In the genomic region with DNA sequence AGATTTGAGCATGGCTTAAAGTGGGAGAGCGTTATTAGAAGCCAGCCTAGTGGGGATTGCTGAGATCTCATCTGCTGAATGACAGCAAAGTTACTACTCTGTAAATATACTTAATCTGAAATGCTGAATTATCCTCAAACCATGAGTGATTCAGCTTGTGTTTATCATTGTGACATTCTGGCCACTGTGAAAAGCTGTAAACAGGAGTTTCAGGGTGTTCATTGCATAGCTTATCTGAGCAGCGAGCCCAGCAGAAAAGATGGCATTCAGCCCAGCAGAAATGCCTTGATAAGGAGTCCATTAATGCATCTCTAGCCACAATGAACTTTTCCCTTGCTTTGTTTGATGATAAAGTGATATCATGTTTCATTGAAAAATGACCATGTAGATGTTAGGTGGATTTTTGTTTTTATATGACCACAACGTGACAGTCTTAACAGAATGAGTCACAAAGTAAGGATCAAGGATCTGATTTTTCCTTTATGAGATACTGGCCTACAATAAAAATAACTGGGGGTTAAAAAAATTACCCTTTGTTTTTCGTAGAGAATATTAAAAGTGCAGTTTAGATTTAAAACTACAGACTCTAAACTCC, we compare ENCODE assay signal across 2 cellular contexts.
A peak's percentile ranks its signal among the peaks of the same experiment; 100 is the strongest.
TF ChIP-seq lines count a peak whose summit lies in the region.

No MANE protein-coding gene starts in this region.

TF ChIP-seq in liver, 16 proteins besides CTCF, POLR2A, EP300 and RAD21 (continued from another document):
- TF ChIP-seq TAF1 (conservative IDR thresholded peaks at IDR 0.05) = no peak
- peak; percentile 64 for TF ChIP-seq FOXA2 (IDR thresholded peaks at IDR 0.05)
- TF ChIP-seq, protein P1, sequence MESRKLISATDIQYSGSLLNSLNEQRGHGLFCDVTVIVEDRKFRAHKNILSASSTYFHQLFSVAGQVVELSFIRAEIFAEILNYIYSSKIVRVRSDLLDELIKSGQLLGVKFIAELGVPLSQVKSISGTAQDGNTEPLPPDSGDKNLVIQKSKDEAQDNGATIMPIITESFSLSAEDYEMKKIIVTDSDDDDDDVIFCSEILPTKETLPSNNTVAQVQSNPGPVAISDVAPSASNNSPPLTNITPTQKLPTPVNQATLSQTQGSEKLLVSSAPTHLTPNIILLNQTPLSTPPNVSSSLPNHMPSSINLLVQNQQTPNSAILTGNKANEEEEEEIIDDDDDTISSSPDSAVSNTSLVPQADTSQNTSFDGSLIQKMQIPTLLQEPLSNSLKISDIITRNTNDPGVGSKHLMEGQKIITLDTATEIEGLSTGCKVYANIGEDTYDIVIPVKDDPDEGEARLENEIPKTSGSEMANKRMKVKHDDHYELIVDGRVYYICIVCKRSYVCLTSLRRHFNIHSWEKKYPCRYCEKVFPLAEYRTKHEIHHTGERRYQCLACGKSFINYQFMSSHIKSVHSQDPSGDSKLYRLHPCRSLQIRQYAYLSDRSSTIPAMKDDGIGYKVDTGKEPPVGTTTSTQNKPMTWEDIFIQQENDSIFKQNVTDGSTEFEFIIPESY (IDR thresholded peaks at IDR 0.05) = peak; percentile 22
- TF ChIP-seq, protein P2, sequence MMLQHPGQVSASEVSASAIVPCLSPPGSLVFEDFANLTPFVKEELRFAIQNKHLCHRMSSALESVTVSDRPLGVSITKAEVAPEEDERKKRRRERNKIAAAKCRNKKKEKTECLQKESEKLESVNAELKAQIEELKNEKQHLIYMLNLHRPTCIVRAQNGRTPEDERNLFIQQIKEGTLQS (IDR thresholded peaks at IDR 0.05) = no peak
- no peak for TF ChIP-seq SP1 (IDR thresholded peaks at IDR 0.05)
- TF ChIP-seq, protein P3, sequence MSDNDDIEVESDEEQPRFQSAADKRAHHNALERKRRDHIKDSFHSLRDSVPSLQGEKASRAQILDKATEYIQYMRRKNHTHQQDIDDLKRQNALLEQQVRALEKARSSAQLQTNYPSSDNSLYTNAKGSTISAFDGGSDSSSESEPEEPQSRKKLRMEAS (IDR thresholded peaks at IDR 0.05) = no peak
- TF ChIP-seq FOXA1 (IDR thresholded peaks at IDR 0.05) = peak; percentile 8
- TF ChIP-seq, protein P4, sequence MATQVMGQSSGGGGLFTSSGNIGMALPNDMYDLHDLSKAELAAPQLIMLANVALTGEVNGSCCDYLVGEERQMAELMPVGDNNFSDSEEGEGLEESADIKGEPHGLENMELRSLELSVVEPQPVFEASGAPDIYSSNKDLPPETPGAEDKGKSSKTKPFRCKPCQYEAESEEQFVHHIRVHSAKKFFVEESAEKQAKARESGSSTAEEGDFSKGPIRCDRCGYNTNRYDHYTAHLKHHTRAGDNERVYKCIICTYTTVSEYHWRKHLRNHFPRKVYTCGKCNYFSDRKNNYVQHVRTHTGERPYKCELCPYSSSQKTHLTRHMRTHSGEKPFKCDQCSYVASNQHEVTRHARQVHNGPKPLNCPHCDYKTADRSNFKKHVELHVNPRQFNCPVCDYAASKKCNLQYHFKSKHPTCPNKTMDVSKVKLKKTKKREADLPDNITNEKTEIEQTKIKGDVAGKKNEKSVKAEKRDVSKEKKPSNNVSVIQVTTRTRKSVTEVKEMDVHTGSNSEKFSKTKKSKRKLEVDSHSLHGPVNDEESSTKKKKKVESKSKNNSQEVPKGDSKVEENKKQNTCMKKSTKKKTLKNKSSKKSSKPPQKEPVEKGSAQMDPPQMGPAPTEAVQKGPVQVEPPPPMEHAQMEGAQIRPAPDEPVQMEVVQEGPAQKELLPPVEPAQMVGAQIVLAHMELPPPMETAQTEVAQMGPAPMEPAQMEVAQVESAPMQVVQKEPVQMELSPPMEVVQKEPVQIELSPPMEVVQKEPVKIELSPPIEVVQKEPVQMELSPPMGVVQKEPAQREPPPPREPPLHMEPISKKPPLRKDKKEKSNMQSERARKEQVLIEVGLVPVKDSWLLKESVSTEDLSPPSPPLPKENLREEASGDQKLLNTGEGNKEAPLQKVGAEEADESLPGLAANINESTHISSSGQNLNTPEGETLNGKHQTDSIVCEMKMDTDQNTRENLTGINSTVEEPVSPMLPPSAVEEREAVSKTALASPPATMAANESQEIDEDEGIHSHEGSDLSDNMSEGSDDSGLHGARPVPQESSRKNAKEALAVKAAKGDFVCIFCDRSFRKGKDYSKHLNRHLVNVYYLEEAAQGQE (IDR thresholded peaks at IDR 0.05) = no peak
- TF ChIP-seq EGR1 (IDR thresholded peaks at IDR 0.05; ENCODE audit: low read depth in 2 of 2) = no peak
- peak in 1 of 2 donors; percentile 51 for TF ChIP-seq JUND (IDR thresholded peaks at IDR 0.05)
- peak; percentile 8 to 48 for TF ChIP-seq HNF4A (conservative IDR thresholded peaks at IDR 0.05)

TF ChIP-seq in HepG2, 621 proteins besides CTCF, POLR2A, EP300 and RAD21 (continued from another document):
- TF ChIP-seq, protein P5, sequence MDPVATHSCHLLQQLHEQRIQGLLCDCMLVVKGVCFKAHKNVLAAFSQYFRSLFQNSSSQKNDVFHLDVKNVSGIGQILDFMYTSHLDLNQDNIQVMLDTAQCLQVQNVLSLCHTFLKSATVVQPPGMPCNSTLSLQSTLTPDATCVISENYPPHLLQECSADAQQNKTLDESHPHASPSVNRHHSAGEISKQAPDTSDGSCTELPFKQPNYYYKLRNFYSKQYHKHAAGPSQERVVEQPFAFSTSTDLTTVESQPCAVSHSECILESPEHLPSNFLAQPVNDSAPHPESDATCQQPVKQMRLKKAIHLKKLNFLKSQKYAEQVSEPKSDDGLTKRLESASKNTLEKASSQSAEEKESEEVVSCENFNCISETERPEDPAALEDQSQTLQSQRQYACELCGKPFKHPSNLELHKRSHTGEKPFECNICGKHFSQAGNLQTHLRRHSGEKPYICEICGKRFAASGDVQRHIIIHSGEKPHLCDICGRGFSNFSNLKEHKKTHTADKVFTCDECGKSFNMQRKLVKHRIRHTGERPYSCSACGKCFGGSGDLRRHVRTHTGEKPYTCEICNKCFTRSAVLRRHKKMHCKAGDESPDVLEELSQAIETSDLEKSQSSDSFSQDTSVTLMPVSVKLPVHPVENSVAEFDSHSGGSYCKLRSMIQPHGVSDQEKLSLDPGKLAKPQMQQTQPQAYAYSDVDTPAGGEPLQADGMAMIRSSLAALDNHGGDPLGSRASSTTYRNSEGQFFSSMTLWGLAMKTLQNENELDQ (CRISPR knock-in tag; IDR thresholded peaks at IDR 0.05; ENCODE audit: borderline replicate concordance) = no peak
- TF ChIP-seq TMF1 (CRISPR knock-in tag; IDR thresholded peaks at IDR 0.05; ENCODE audit: low read depth) = no peak
- TF ChIP-seq ZFP37 (CRISPR knock-in tag; IDR thresholded peaks at IDR 0.05; ENCODE audit: borderline replicate concordance) = no peak
- TF ChIP-seq PHF20 (CRISPR knock-in tag; IDR thresholded peaks at IDR 0.05) = no peak
- TF ChIP-seq, protein P6, sequence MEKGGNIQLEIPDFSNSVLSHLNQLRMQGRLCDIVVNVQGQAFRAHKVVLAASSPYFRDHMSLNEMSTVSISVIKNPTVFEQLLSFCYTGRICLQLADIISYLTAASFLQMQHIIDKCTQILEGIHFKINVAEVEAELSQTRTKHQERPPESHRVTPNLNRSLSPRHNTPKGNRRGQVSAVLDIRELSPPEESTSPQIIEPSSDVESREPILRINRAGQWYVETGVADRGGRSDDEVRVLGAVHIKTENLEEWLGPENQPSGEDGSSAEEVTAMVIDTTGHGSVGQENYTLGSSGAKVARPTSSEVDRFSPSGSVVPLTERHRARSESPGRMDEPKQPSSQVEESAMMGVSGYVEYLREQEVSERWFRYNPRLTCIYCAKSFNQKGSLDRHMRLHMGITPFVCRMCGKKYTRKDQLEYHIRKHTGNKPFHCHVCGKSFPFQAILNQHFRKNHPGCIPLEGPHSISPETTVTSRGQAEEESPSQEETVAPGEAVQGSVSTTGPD (CRISPR knock-in tag; IDR thresholded peaks at IDR 0.05) = no peak
- TF ChIP-seq, protein P7, sequence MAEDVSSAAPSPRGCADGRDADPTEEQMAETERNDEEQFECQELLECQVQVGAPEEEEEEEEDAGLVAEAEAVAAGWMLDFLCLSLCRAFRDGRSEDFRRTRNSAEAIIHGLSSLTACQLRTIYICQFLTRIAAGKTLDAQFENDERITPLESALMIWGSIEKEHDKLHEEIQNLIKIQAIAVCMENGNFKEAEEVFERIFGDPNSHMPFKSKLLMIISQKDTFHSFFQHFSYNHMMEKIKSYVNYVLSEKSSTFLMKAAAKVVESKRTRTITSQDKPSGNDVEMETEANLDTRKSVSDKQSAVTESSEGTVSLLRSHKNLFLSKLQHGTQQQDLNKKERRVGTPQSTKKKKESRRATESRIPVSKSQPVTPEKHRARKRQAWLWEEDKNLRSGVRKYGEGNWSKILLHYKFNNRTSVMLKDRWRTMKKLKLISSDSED (CRISPR knock-in tag; IDR thresholded peaks at IDR 0.05) = no peak
- TF ChIP-seq, protein P8, sequence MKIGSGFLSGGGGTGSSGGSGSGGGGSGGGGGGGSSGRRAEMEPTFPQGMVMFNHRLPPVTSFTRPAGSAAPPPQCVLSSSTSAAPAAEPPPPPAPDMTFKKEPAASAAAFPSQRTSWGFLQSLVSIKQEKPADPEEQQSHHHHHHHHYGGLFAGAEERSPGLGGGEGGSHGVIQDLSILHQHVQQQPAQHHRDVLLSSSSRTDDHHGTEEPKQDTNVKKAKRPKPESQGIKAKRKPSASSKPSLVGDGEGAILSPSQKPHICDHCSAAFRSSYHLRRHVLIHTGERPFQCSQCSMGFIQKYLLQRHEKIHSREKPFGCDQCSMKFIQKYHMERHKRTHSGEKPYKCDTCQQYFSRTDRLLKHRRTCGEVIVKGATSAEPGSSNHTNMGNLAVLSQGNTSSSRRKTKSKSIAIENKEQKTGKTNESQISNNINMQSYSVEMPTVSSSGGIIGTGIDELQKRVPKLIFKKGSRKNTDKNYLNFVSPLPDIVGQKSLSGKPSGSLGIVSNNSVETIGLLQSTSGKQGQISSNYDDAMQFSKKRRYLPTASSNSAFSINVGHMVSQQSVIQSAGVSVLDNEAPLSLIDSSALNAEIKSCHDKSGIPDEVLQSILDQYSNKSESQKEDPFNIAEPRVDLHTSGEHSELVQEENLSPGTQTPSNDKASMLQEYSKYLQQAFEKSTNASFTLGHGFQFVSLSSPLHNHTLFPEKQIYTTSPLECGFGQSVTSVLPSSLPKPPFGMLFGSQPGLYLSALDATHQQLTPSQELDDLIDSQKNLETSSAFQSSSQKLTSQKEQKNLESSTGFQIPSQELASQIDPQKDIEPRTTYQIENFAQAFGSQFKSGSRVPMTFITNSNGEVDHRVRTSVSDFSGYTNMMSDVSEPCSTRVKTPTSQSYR (CRISPR knock-in tag; IDR thresholded peaks at IDR 0.05; ENCODE audit: borderline replicate concordance) = no peak
- TF ChIP-seq REXO4 (CRISPR knock-in tag; IDR thresholded peaks at IDR 0.05; ENCODE audit: borderline replicate concordance) = no peak
- TF ChIP-seq, protein P9, sequence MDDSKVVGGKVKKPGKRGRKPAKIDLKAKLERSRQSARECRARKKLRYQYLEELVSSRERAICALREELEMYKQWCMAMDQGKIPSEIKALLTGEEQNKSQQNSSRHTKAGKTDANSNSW (CRISPR knock-in tag; IDR thresholded peaks at IDR 0.05; ENCODE audit: borderline replicate concordance) = no peak
- TF ChIP-seq, protein P10, sequence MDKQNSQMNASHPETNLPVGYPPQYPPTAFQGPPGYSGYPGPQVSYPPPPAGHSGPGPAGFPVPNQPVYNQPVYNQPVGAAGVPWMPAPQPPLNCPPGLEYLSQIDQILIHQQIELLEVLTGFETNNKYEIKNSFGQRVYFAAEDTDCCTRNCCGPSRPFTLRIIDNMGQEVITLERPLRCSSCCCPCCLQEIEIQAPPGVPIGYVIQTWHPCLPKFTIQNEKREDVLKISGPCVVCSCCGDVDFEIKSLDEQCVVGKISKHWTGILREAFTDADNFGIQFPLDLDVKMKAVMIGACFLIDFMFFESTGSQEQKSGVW (CRISPR knock-in tag; IDR thresholded peaks at IDR 0.05; ENCODE audit: borderline replicate concordance) = no peak
- TF ChIP-seq, protein P11, sequence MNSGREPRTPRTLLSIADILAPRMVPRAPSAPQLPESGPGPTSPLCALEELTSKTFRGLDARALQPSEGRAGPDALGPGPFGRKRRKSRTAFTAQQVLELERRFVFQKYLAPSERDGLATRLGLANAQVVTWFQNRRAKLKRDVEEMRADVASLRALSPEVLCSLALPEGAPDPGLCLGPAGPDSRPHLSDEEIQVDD (CRISPR knock-in tag; IDR thresholded peaks at IDR 0.05; ENCODE audit: borderline replicate concordance) = no peak
- TF ChIP-seq SATB2 (CRISPR knock-in tag; IDR thresholded peaks at IDR 0.05) = no peak
- TF ChIP-seq, protein P12, sequence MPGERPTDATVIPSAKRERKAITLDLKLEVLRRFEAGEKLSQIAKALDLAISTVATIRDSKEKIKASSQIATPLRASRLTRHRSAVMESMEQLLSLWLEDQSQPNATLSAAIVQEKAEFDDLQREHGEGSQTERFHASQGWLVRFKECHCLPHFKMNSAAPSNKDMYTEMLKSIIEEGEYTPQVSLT (CRISPR knock-in tag; IDR thresholded peaks at IDR 0.05; ENCODE audit: borderline replicate concordance, low read depth) = no peak
- TF ChIP-seq, protein P13, sequence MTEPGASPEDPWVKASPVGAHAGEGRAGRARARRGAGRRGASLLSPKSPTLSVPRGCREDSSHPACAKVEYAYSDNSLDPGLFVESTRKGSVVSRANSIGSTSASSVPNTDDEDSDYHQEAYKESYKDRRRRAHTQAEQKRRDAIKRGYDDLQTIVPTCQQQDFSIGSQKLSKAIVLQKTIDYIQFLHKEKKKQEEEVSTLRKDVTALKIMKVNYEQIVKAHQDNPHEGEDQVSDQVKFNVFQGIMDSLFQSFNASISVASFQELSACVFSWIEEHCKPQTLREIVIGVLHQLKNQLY (CRISPR knock-in tag; IDR thresholded peaks at IDR 0.05) = no peak
- no peak for TF ChIP-seq ONECUT2 (CRISPR knock-in tag; IDR thresholded peaks at IDR 0.05)
